ENCODE assay signal across 10 cellular contexts in genomic region chr9:137218754-137219271, GRCh38. TPM values are rescaled to one million over a fixed set of nuclear protein-coding genes. Genes with fewer than 3 reads are reported as not detected.
DNase-seq lines count a peak whose midpoint lies in the region; ATAC-seq and TF ChIP-seq lines count a peak whose summit lies in the region.
"Had no signal": no experiment of that assay in that cellular context is flagged by ENCODE, and none has a peak within 500 bp of the region (broad histone marks: within the 10 kb centered on the region; RNA-seq: fewer than 3 reads in every experiment).

No MANE protein-coding gene starts in this region.

- no peak overlapping the region for H3K23ac ChIP-seq in mesenchymal stem cell (ENCODE audit: low read length in 2 of 2)

- H3K27ac Mint-ChIP-seq in activated CD8-positive, alpha-beta T cell treated with anti-CD3 and anti-CD28 coated beads for 36 hours = no peak overlapping the region
- H3K27ac Mint-ChIP-seq: naive B cell had no signal

- peak overlapping the region in 1 of 2 experiments; percentile 57 for H3K4ac ChIP-seq in mesenchymal stem cell (ENCODE audit: low read depth in 1 of 2, low read length in 2 of 2)

- no peak overlapping the region for H3K9ac ChIP-seq in mesenchymal stem cell (ENCODE audit: low read length)

- H3K4me2 ChIP-seq in mesenchymal stem cell (ENCODE audit: low read length, poor library complexity, severe bottlenecking) = no peak overlapping the region

- H2AK5ac ChIP-seq in mesenchymal stem cell (ENCODE audit: low read length, severe bottlenecking) = no peak overlapping the region

- TF ChIP-seq POLR2A in vagina (IDR thresholded peaks at IDR 0.05) = no peak

- H2AFZ ChIP-seq in mesenchymal stem cell (ENCODE audit: low read depth, low read length) = no peak overlapping the region

- H3K27ac ChIP-seq in HEK293 (ENCODE audit: extremely low read depth, low read depth, low read length) (no peak overlapping the region), VCaP (peak overlapping the region; percentile 97), mesenchymal stem cell (ENCODE audit: low read length, poor library complexity, severe bottlenecking) (peak overlapping the region; percentile 59), vagina (no peak overlapping the region)

- 37% methylated on average over 12 of the region's 12 CpGs for WGBS in mesenchymal stem cell

- no peaks in the 10 kb centered on the region for H3K27me3 Mint-ChIP-seq in activated CD8-positive, alpha-beta T cell treated with anti-CD3 and anti-CD28 coated beads for 36 hours
- H3K27me3 Mint-ChIP-seq: naive B cell had no signal

- H3K4me1 ChIP-seq in HEK293 (ENCODE audit: control insufficient read depth, insufficient read depth, low read length) = peaks cover 4% of the 10 kb centered on the region
- H3K4me1 ChIP-seq in mesenchymal stem cell (ENCODE audit: control insufficient read depth, insufficient read depth, low read depth, low read length) = peaks cover 61% of the 10 kb centered on the region
- peaks cover 36% of the 10 kb centered on the region for H3K4me1 ChIP-seq in vagina

- H2BK15ac ChIP-seq in mesenchymal stem cell (ENCODE audit: low read depth, poor library complexity, severe bottlenecking) = no peak overlapping the region

- peak overlapping the region; percentile 63 for H4K91ac ChIP-seq in mesenchymal stem cell (ENCODE audit: low read length)

- H3K36me3 ChIP-seq in HEK293 (ENCODE audit: control insufficient read depth in 2 of 2, insufficient read depth in 1 of 2, low read length in 2 of 2) (peaks cover 0 to 57% of the 10 kb centered on the region in 2 experiments; a peak in 1 of 3 replicates), mesenchymal stem cell (ENCODE audit: control insufficient read depth in 1 of 2, insufficient read depth in 2 of 2, low read depth in 1 of 2, low read length in 2 of 2) (peaks cover 5 to 37% of the 10 kb centered on the region in 2 experiments), vagina (no peaks in the 10 kb centered on the region)

- H3K9me3 ChIP-seq in HEK293 (ENCODE audit: control insufficient read depth, insufficient read depth, low read depth, low read length) (no peaks in the 10 kb centered on the region), mesenchymal stem cell (ENCODE audit: control insufficient read depth, low read length) (no peaks in the 10 kb centered on the region), vagina (no peaks in the 10 kb centered on the region)

- H2BK5ac ChIP-seq in mesenchymal stem cell (ENCODE audit: low read depth, low read length, poor library complexity, severe bottlenecking) = no peak overlapping the region

- POLR2A ChIA-PET in HEK293 (lab: Yijun Ruan, JAX) = interaction anchor here (0.6 to 17.2 kb wide), 10 partner anchors 10 to 378 kb away, joined by 3 to 304 read pairs (median 6); partner anchors contain the start of genes MAN1B1, NDOR1, TMEM203 and TPRN
- POLR2A ChIA-PET in activated CD8-positive, alpha-beta T cell treated with anti-CD3 and anti-CD28 coated beads for 36 hours (lab: Charles Lee) = interaction anchor here (2.8 to 7.1 kb wide), 2 partner anchors 9 to 13 kb away, joined by 9 to 44 read pairs; partner anchors contain the start of genes NDOR1 and TMEM203

- no peak overlapping the region for H3K14ac ChIP-seq in mesenchymal stem cell (ENCODE audit: low read length in 2 of 2)

- peak overlapping the region; percentile 75 for H4K8ac ChIP-seq in mesenchymal stem cell (ENCODE audit: low read length)

- DNase-seq in mesenchymal stem cell (peak; percentile 71), vagina (ENCODE audit: extremely low spot score in 2 of 2) (no peak)
- DNase-seq in activated CD8-positive, alpha-beta T cell treated with anti-CD3 and anti-CD28 coated beads for 36 hours = no peak
- DNase-seq: naive B cell, NCI-H2081 had no signal

- ATAC-seq in activated CD8-positive, alpha-beta T cell treated with anti-CD3 and anti-CD28 coated beads for 36 hours = no peak
- no peak for ATAC-seq in GM19324 (IDR thresholded peaks at IDR 0.05; ENCODE audit: low FRiP score, unreplicated experiment)
- ATAC-seq: activated CD4-positive, CD25-positive, alpha-beta regulatory T cell treated with anti-CD3 and anti-CD28 coated beads, Interleukin-2, amount 50 U/mL, for 24 hours had no signal

- H3K18ac ChIP-seq in mesenchymal stem cell (ENCODE audit: low read depth in 1 of 2, low read length in 2 of 2) = peak overlapping the region; percentile 11 to 19

- no peak for TF ChIP-seq CTCF in HEK293 (tag by site-specific recombination; IDR thresholded peaks at IDR 0.05)
- TF ChIP-seq CTCF in VCaP (conservative IDR thresholded peaks at IDR 0.05) = no peak
- no peak for TF ChIP-seq CTCF in vagina (IDR thresholded peaks at IDR 0.05)
- TF ChIP-seq CTCF in activated CD8-positive, alpha-beta T cell treated with anti-CD3 and anti-CD28 coated beads for 36 hours (IDR thresholded peaks at IDR 0.05) = no peak

- no peaks in the 10 kb centered on the region for H3K9me3 Mint-ChIP-seq in activated CD8-positive, alpha-beta T cell treated with anti-CD3 and anti-CD28 coated beads for 36 hours
- H3K9me3 Mint-ChIP-seq: naive B cell had no signal

- no peaks in the 10 kb centered on the region for H3K36me3 Mint-ChIP-seq in activated CD8-positive, alpha-beta T cell treated with anti-CD3 and anti-CD28 coated beads for 36 hours (ENCODE audit: low read depth)
- H3K36me3 Mint-ChIP-seq: naive B cell had no signal

- H3K4me1 Mint-ChIP-seq in activated CD8-positive, alpha-beta T cell treated with anti-CD3 and anti-CD28 coated beads for 36 hours (ENCODE audit: low read depth) = peaks cover 4% of the 10 kb centered on the region

- H3K4me3 ChIP-seq in HEK293 (ENCODE audit: low read depth, low read length) = no peak overlapping the region
- no peak overlapping the region for H3K4me3 ChIP-seq in mesenchymal stem cell (ENCODE audit: insufficient read depth in 1 of 2, low read depth in 1 of 2, low read length in 2 of 2)
- peak overlapping the region in 1 of 2 donors; percentile 35 for H3K4me3 ChIP-seq in vagina

- no peak overlapping the region for H2BK120ac ChIP-seq in mesenchymal stem cell (ENCODE audit: low read depth, low read length)

- intact Hi-C loops in vagina (cut with DNase I) = no loop called here
- intact Hi-C loops in activated CD8-positive, alpha-beta T cell treated with anti-CD3 and anti-CD28 coated beads for 36 hours (cut with micrococcal nuclease) = no loop called here

- peak overlapping the region in 1 of 2 experiments; percentile 65 for H2BK12ac ChIP-seq in mesenchymal stem cell (ENCODE audit: low read length in 2 of 2)

- H3K27me3 ChIP-seq in mesenchymal stem cell (ENCODE audit: control insufficient read depth in 1 of 2, insufficient read depth in 1 of 2, low read length in 2 of 2) (no peaks in the 10 kb centered on the region), vagina (no peaks in the 10 kb centered on the region)

- no peaks in the 10 kb centered on the region for H3K79me1 ChIP-seq in mesenchymal stem cell (replicated peaks; ENCODE audit: low read length, poor library complexity, severe bottlenecking)

- H3K4me3 Mint-ChIP-seq in activated CD8-positive, alpha-beta T cell treated with anti-CD3 and anti-CD28 coated beads for 36 hours = no peak overlapping the region

- CTCF ChIA-PET in HEK293 (lab: Yijun Ruan, JAX) = interaction anchor here (0.7 to 1.1 kb wide), 3 partner anchors 8 to 27 kb away, joined by 4 to 5 read pairs (median 4); partner anchors contain the start of gene RNF224
- CTCF ChIA-PET in activated CD8-positive, alpha-beta T cell treated with anti-CD3 and anti-CD28 coated beads for 36 hours (lab: Charles Lee) = interaction anchor here (0.9 kb wide), 1 partner anchor 29 kb away, joined by 3 read pairs; no protein-coding TSS in a partner anchor

TF ChIP-seq in HEK293, 187 proteins besides CTCF, POLR2A, EP300 and RAD21 (continues in another document):
- TF ChIP-seq SP7 (tag by site-specific recombination; IDR thresholded peaks at IDR 0.05) (0 out of 2 replicates have a peak, but pooled peaks have one; percentile 28), ZNF354C (tag by site-specific recombination; IDR thresholded peaks at IDR 0.05; ENCODE audit: borderline replicate concordance, low read depth) (no peak), GLI4 (tag by site-specific recombination; IDR thresholded peaks at IDR 0.05) (peak; percentile 80; the same call in 1 of the 2 replicates), KLF10 (tag by site-specific recombination; IDR thresholded peaks at IDR 0.05) (no peak), ZNF488 (tag by site-specific recombination; IDR thresholded peaks at IDR 0.05) (no peak)

RNA-seq across cellular contexts. Expression of gene RNF208, which starts 3.2 kb away (rescaled TPM):
- polyA plus RNA-seq in mesenchymal stem cell (2013, experiment 1 of 2) = 3.8 TPM
- polyA plus RNA-seq in mesenchymal stem cell (2013, experiment 2 of 2) = 3.8 TPM
- total RNA-seq in vagina = 0.98 TPM
- 10 to 100 TPM in 1 of 2 experiments, 1 to 10 TPM in 1; 8.0 to 10.4 TPM for total RNA-seq in activated CD8-positive, alpha-beta T cell treated with anti-CD3 and anti-CD28 coated beads for 36 hours

RNA-seq across cellular contexts. Expression of gene CYSRT1, which starts 6.2 kb away (rescaled TPM):
- polyA plus RNA-seq in mesenchymal stem cell (2013, experiment 1 of 2) = 0.55 TPM
- 0.60 TPM for polyA plus RNA-seq in mesenchymal stem cell (2013, experiment 2 of 2)
- 24.3 TPM for total RNA-seq in vagina
- under 1 TPM in 1 of 2 experiments, not detected in 1; 0.34 TPM for total RNA-seq in activated CD8-positive, alpha-beta T cell treated with anti-CD3 and anti-CD28 coated beads for 36 hours

RNA-seq across cellular contexts. Expression of gene RNF224, which starts 8.5 kb away (rescaled TPM):
- polyA plus RNA-seq in mesenchymal stem cell (2013, experiment 1 of 2) = not detected
- polyA plus RNA-seq in mesenchymal stem cell (2013, experiment 2 of 2) = not detected
- total RNA-seq in vagina = 0.74 TPM
- total RNA-seq in activated CD8-positive, alpha-beta T cell treated with anti-CD3 and anti-CD28 coated beads for 36 hours = not detected

RNA-seq across cellular contexts. Expression of gene SLC34A3, which starts 11.9 kb away (rescaled TPM):
- not detected for polyA plus RNA-seq in mesenchymal stem cell (2013, experiment 1 of 2)
- polyA plus RNA-seq in mesenchymal stem cell (2013, experiment 2 of 2) = not detected
- total RNA-seq in vagina = not detected
- total RNA-seq in activated CD8-positive, alpha-beta T cell treated with anti-CD3 and anti-CD28 coated beads for 36 hours = not detected
- total RNA-seq: dermis microvascular lymphatic vessel endothelial cell had no signal

RNA-seq across cellular contexts. Expression of gene NDOR1, which starts 13.3 kb away (rescaled TPM):
- 7.9 TPM for polyA plus RNA-seq in mesenchymal stem cell (2013, experiment 1 of 2)
- 7.7 TPM for polyA plus RNA-seq in mesenchymal stem cell (2013, experiment 2 of 2)
- 12.0 TPM for total RNA-seq in vagina
- 10 to 100 TPM; 29.5 to 30.7 TPM for total RNA-seq in activated CD8-positive, alpha-beta T cell treated with anti-CD3 and anti-CD28 coated beads for 36 hours

Comparison
In these comparisons a context has a peak if more than half of its experiments do, and no peak if none do; other contexts are left out.
1. H3K27ac ChIP-seq: peak in VCaP (single experiment) and mesenchymal stem cell (single experiment); none in HEK293 (single experiment) and vagina (single experiment).
2. RNA of gene CYSRT1, which starts 6.2 kb away (total RNA-seq): 24.3 TPM in vagina (single experiment); 0.34 TPM in activated CD8-positive, alpha-beta T cell treated with anti-CD3 and anti-CD28 coated beads for 36 hours; every median in the first group is over 10 times any median in the second.